In genomic region chr16:57535680-57536305, GRCh38 we compare ENCODE assay signal across 8 cellular contexts. TPM values are rescaled to one million over a fixed set of nuclear protein-coding genes. Genes with fewer than 3 reads are reported as not detected.
DNase-seq lines count a peak whose midpoint lies in the region; ATAC-seq and TF ChIP-seq lines count a peak whose summit lies in the region.

No MANE protein-coding gene starts in this region.

- H3K4me2 ChIP-seq in GM23248 (ENCODE audit: unreplicated experiment), result peak overlapping the region; percentile 90
- peak overlapping the region; percentile 87 for H3K4me2 ChIP-seq in Karpas-422 (ENCODE audit: low read depth, low read length, poor library complexity, severe bottlenecking)
- H3K4me2 ChIP-seq in SK-N-SH, result peak overlapping the region; percentile 96

- H3K27ac Mint-ChIP-seq in activated naive CD4-positive, alpha-beta T cell treated with anti-CD3 and anti-CD28 coated beads, Interleukin-2, amount 50 U/mL, for 24 hours, result peak overlapping the region; percentile 86
- peak overlapping the region; percentile 83 for H3K27ac Mint-ChIP-seq in osteocyte (ENCODE audit: unreplicated experiment)

- peaks cover 9% of the 10 kb centered on the region; the same call in 1 of the 2 replicates for H3K4me1 ChIP-seq in GM23248 (ENCODE audit: insufficient read depth)
- H3K4me1 ChIP-seq in Karpas-422 (ENCODE audit: low read length), result peaks cover 80% of the 10 kb centered on the region
- H3K4me1 ChIP-seq in SK-N-SH (ENCODE audit: control insufficient read depth in 1 of 2, insufficient read depth in 2 of 2, low read depth in 1 of 2, low read length in 1 of 2), result peaks cover 19 to 41% of the 10 kb centered on the region in 2 experiments; a peak in 3 of 4 replicates
- H3K4me1 ChIP-seq in thoracic aorta (ENCODE audit: control insufficient read depth in 1 of 2, low read depth in 2 of 2), result peaks cover 26 to 44% of the 10 kb centered on the region in 2 donors

- TF ChIP-seq CTCF in SK-N-SH (IDR thresholded peaks at IDR 0.05) (no peak), osteocyte (IDR thresholded peaks at IDR 0.05) (peak; percentile 30), thoracic aorta (IDR thresholded peaks at IDR 0.05) (no peak)

- H3K9me3 ChIP-seq in GM23248 (ENCODE audit: low read depth), result no peaks in the 10 kb centered on the region
- no peaks in the 10 kb centered on the region for H3K9me3 ChIP-seq in Karpas-422 (ENCODE audit: low read length)
- H3K9me3 ChIP-seq in SK-N-SH, result no peaks in the 10 kb centered on the region
- no peaks in the 10 kb centered on the region for H3K9me3 ChIP-seq in thoracic aorta

- intact Hi-C loops in head of caudate nucleus (cut with DNase I), result no loop called here

- H3K4me3 Mint-ChIP-seq in activated naive CD4-positive, alpha-beta T cell treated with anti-CD3 and anti-CD28 coated beads, Interleukin-2, amount 50 U/mL, for 24 hours, result peak overlapping the region; percentile 82
- peak overlapping the region; percentile 85 for H3K4me3 Mint-ChIP-seq in osteocyte (ENCODE audit: unreplicated experiment)

- no peaks in the 10 kb centered on the region for H3K36me3 ChIP-seq in GM23248 (ENCODE audit: low read depth)
- H3K36me3 ChIP-seq in Karpas-422 (ENCODE audit: insufficient read depth, low read length), result no peaks in the 10 kb centered on the region
- H3K36me3 ChIP-seq in SK-N-SH (replicated peaks in 1 of 2; ENCODE audit: control insufficient read depth in 1 of 2, insufficient read depth in 2 of 2, low read length in 1 of 2), result peaks cover 0 to 4% of the 10 kb centered on the region in 2 experiments
- H3K36me3 ChIP-seq in thoracic aorta, result no peaks in the 10 kb centered on the region

- H4K20me1 ChIP-seq in GM23248 (ENCODE audit: insufficient read depth), result no peaks in the 10 kb centered on the region
- H4K20me1 ChIP-seq in Karpas-422 (ENCODE audit: insufficient read depth, low read depth, low read length), result no peaks in the 10 kb centered on the region
- H4K20me1 ChIP-seq in SK-N-SH (ENCODE audit: insufficient read depth), result no peaks in the 10 kb centered on the region

- peak overlapping the region; percentile 100 for H3K4me3 ChIP-seq in GM23248
- peak overlapping the region; percentile 87 for H3K4me3 ChIP-seq in Karpas-422 (ENCODE audit: low read length)
- H3K4me3 ChIP-seq in SK-N-SH (ENCODE audit: low read depth in 2 of 2, low read length in 1 of 2), result peak overlapping the region; percentile 70 to 90
- peak overlapping the region; percentile 99 for H3K4me3 ChIP-seq in thoracic aorta

- TF ChIP-seq RAD21 in SK-N-SH (IDR thresholded peaks at IDR 0.05; ENCODE audit: low read length), result no peak

- DNase-seq in Daoy (ENCODE audit: low read depth) (peak; percentile 92), GM23248 (peak; percentile 96), Karpas-422 (peak; percentile 95), SK-N-SH (peak; percentile 99), head of caudate nucleus (peak; percentile 68 to 94 (median 90)), osteocyte (ENCODE audit: extremely low spot score, unreplicated experiment) (peak; percentile 97), thoracic aorta (ENCODE audit: low spot score) (peak; percentile 74)

- in situ Hi-C loops in GM23248 (cut with MboI), result no loop called here

- H3K9me2 ChIP-seq in GM23248 (ENCODE audit: insufficient read depth) (no peaks in the 10 kb centered on the region), Karpas-422 (replicated peaks; ENCODE audit: insufficient read depth, low read length) (no peaks in the 10 kb centered on the region), SK-N-SH (no peaks in the 10 kb centered on the region)

- H3K27me3 Mint-ChIP-seq in activated naive CD4-positive, alpha-beta T cell treated with anti-CD3 and anti-CD28 coated beads, Interleukin-2, amount 50 U/mL, for 24 hours, result no peaks in the 10 kb centered on the region
- peaks cover 4% of the 10 kb centered on the region for H3K27me3 Mint-ChIP-seq in osteocyte (ENCODE audit: unreplicated experiment)

- peaks cover 69% of the 10 kb centered on the region for H3K4me1 Mint-ChIP-seq in activated naive CD4-positive, alpha-beta T cell treated with anti-CD3 and anti-CD28 coated beads, Interleukin-2, amount 50 U/mL, for 24 hours
- H3K4me1 Mint-ChIP-seq in osteocyte (ENCODE audit: unreplicated experiment), result peaks cover 69% of the 10 kb centered on the region

- CTCF ChIA-PET in SK-N-SH (lab: Yijun Ruan, JAX), result interaction anchor here (0.8 to 3.4 kb wide), 5 partner anchors 10 to 117 kb away, joined by 3 to 27 read pairs (median 4); partner anchors contain the start of gene POLR2C

- ATAC-seq in thoracic aorta (ENCODE audit: insufficient number of reproducible peaks, low FRiP score, low read depth), result peak; percentile 83

- peaks cover 4% of the 10 kb centered on the region; the same call in 1 of the 2 replicates for H3K79me2 ChIP-seq in GM23248 (ENCODE audit: insufficient read depth)
- peaks cover 35% of the 10 kb centered on the region for H3K79me2 ChIP-seq in Karpas-422 (ENCODE audit: low read length)
- peaks cover 9% of the 10 kb centered on the region; the same call in 1 of the 2 replicates for H3K79me2 ChIP-seq in SK-N-SH (ENCODE audit: insufficient read depth)

- H3K9me3 Mint-ChIP-seq in activated naive CD4-positive, alpha-beta T cell treated with anti-CD3 and anti-CD28 coated beads, Interleukin-2, amount 50 U/mL, for 24 hours, result no peaks in the 10 kb centered on the region
- no peaks in the 10 kb centered on the region for H3K9me3 Mint-ChIP-seq in osteocyte (ENCODE audit: unreplicated experiment)

- POLR2A ChIA-PET in SK-N-SH (lab: Yijun Ruan, JAX), result no interaction called here

- 0 out of 2 replicates have a peak, but pooled peaks cover 7% of the 10 kb centered on the region for H3F3A ChIP-seq in GM23248 (ENCODE audit: insufficient read depth)
- H3F3A ChIP-seq in SK-N-SH (replicated peaks; ENCODE audit: insufficient read depth), result peaks cover 4% of the 10 kb centered on the region

- TF ChIP-seq EP300 in SK-N-SH (IDR thresholded peaks at IDR 0.05; ENCODE audit: borderline replicate concordance in 1 of 2, low read depth in 1 of 2, low read length in 1 of 2), result no peak

- H3K27me3 ChIP-seq in GM23248 (replicated peaks; ENCODE audit: insufficient read depth) (no peaks in the 10 kb centered on the region), Karpas-422 (ENCODE audit: low read length) (no peaks in the 10 kb centered on the region), SK-N-SH (ENCODE audit: insufficient read depth) (no peaks in the 10 kb centered on the region), thoracic aorta (replicated peaks; ENCODE audit: insufficient read depth) (no peaks in the 10 kb centered on the region)

- no peaks in the 10 kb centered on the region for H3K36me3 Mint-ChIP-seq in activated naive CD4-positive, alpha-beta T cell treated with anti-CD3 and anti-CD28 coated beads, Interleukin-2, amount 50 U/mL, for 24 hours
- H3K36me3 Mint-ChIP-seq in osteocyte (ENCODE audit: unreplicated experiment), result no peaks in the 10 kb centered on the region

- H3K27ac ChIP-seq in GM23248 (no peak overlapping the region), Karpas-422 (ENCODE audit: low read length) (peak overlapping the region; percentile 94), SK-N-SH (ENCODE audit: low read depth in 2 of 2, low read length in 1 of 2) (peak overlapping the region; percentile 70 to 81), thoracic aorta (peak overlapping the region; percentile 91 to 93)

- 0 to 1% methylated on average over 11 to 39 of the region's 50 CpGs for WGBS in GM23248 (ENCODE audit: low coverage in 1 of 2, low lambda C conversion rate in 2 of 2, missing lambda C conversion rate in 2 of 2), 2 experiments
- WGBS in SK-N-SH (ENCODE audit: low lambda C conversion rate), result 6% methylated on average over 13 of the region's 50 CpGs

- H2AFZ ChIP-seq in GM23248 (peak overlapping the region; percentile 99), Karpas-422 (ENCODE audit: low read length) (peak overlapping the region; percentile 72), SK-N-SH (ENCODE audit: low read depth) (peak overlapping the region; percentile 99)

- H3K9ac ChIP-seq in GM23248 (peak overlapping the region; percentile 86), Karpas-422 (ENCODE audit: low read length) (peak overlapping the region; percentile 88), SK-N-SH (peak overlapping the region; percentile 95)

RNA-seq across cellular contexts. Expression of gene CCDC102A, which starts 0.6 kb away (rescaled TPM):
- total RNA-seq in Daoy (2014; rRNA removed; shearing (Covaris generic)), result 9.5 and 16.2 TPM in 2 replicates
- 17.7 and 20.6 TPM in 2 replicates for total RNA-seq in GM23248 (2014; rRNA removed; shearing (Covaris generic))
- polyA plus RNA-seq in GM23248 (2016; fragmentation: Nextera tagmentation; extraction: Ambion mirVana) (3.9 and 4.6 TPM in 2 replicates), SK-N-SH (2012; rRNA removed) (17.5 and 26.2 TPM in 2 replicates)
- total RNA-seq in Karpas-422 (2014; rRNA removed; shearing (Covaris generic); ENCODE audit: low replicate concordance), result 5.9 and 25.7 TPM in 2 replicates
- 13.1 and 17.1 TPM in 2 replicates for polyA plus RNA-seq in SK-N-SH (2012; cell fraction: cytosol; rRNA removed)
- 20.7 and 31.8 TPM in 2 replicates for polyA plus RNA-seq in SK-N-SH (2012; cell fraction: nucleus; rRNA removed)
- total RNA-seq in osteocyte (17.2 and 18.8 TPM in 2 replicates), thoracic aorta (10 to 100 TPM; 26.4 to 43.2 TPM)

RNA-seq across cellular contexts. Expression of gene ADGRG5, which starts 6.7 kb away (rescaled TPM):
- total RNA-seq in Daoy (2014; rRNA removed; shearing (Covaris generic)), result not detected in 2 replicates
- total RNA-seq in GM23248 (2014; rRNA removed; shearing (Covaris generic)), result not detected in 2 replicates
- 0.05 and 0.18 TPM in 2 replicates for polyA plus RNA-seq in GM23248 (2016; fragmentation: Nextera tagmentation; extraction: Ambion mirVana)
- 2.9 and 3.0 TPM in 2 replicates for total RNA-seq in Karpas-422 (2014; rRNA removed; shearing (Covaris generic); ENCODE audit: low replicate concordance)
- polyA plus RNA-seq in SK-N-SH (2012; rRNA removed), result 0.02 and 0.03 TPM in 2 replicates
- under 0.01 TPM in 2 replicates for polyA plus RNA-seq in SK-N-SH (2012; cell fraction: cytosol; rRNA removed)
- polyA plus RNA-seq in SK-N-SH (2012; cell fraction: nucleus; rRNA removed), result 0.04 and 0.05 TPM in 2 replicates
- not detected in 2 replicates for total RNA-seq in osteocyte
- under 1 TPM in 1 of 2 donors, not detected in 1; 0.27 TPM for total RNA-seq in thoracic aorta

RNA-seq across cellular contexts. Expression of gene DOK4, which starts 49.5 kb away (rescaled TPM):
- total RNA-seq in Daoy (2014; rRNA removed; shearing (Covaris generic)), result 3.7 and 5.3 TPM in 2 replicates
- total RNA-seq in GM23248 (2014; rRNA removed; shearing (Covaris generic)), result 51.6 and 60.5 TPM in 2 replicates
- polyA plus RNA-seq in GM23248 (2016; fragmentation: Nextera tagmentation; extraction: Ambion mirVana), result 44.6 and 47.1 TPM in 2 replicates
- total RNA-seq in Karpas-422 (2014; rRNA removed; shearing (Covaris generic); ENCODE audit: low replicate concordance), result 3.2 and 3.4 TPM in 2 replicates
- polyA plus RNA-seq in SK-N-SH (2012; rRNA removed), result 28.4 and 36.9 TPM in 2 replicates
- polyA plus RNA-seq in SK-N-SH (2012; cell fraction: cytosol; rRNA removed), result 15.8 and 25.8 TPM in 2 replicates
- 45.1 and 47.5 TPM in 2 replicates for polyA plus RNA-seq in SK-N-SH (2012; cell fraction: nucleus; rRNA removed)
- total RNA-seq in osteocyte, result 22.5 and 24.4 TPM in 2 replicates
- 10 to 100 TPM; 43.2 to 70.1 TPM for total RNA-seq in thoracic aorta
